In the genomic region with DNA sequence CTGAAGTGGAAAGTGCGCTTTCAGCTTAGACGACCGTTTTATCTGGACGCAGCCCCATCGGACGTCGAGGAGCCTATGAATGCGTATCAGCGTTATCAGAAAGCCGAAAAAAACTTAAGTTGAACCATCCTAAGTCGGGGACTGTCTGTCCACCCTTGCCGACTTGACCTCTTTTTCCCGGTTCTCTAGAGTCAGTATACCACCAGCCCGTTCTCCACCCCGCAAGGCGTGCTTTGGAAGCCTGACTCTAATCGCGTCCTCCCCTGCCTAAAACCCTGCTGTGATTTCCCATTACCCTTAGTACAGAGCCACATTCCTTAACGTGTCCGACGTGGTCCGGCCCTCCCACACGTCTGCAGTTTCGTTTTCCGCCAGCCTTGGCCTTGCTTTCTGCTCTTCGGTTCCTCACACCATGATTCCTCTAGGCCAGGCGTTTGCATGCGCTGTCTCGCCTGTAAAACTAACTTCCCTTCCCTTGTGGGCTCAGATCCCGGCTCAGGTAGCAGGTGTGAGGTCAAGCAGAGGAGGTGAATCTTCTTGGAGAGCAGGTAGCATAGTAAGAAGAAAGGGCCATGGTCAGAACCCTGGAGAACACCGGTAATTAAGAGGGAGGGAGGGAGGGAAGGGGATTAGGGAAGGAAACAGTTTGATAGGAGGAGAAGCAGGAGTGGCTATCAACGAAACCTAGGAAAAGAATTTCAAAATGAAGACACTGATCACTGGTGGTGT, we compare ENCODE assay signal across 2 cellular contexts.
TF ChIP-seq lines count a peak whose summit lies in the region.

No MANE protein-coding gene starts in this region.

TF ChIP-seq in A549, 52 proteins besides CTCF, POLR2A, EP300 and RAD21 (continued from another document):
- TF ChIP-seq, protein P1, sequence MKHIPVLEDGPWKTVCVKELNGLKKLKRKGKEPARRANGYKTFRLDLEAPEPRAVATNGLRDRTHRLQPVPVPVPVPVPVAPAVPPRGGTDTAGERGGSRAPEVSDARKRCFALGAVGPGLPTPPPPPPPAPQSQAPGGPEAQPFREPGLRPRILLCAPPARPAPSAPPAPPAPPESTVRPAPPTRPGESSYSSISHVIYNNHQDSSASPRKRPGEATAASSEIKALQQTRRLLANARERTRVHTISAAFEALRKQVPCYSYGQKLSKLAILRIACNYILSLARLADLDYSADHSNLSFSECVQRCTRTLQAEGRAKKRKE (CRISPR knock-in tag; IDR thresholded peaks at IDR 0.05; ENCODE audit: low read depth) = no peak
- TF ChIP-seq MAFK (IDR thresholded peaks at IDR 0.05; ENCODE audit: partially characterized antibody) (no peak), ZFP36 (IDR thresholded peaks at IDR 0.05; ENCODE audit: borderline replicate concordance, partially characterized antibody) (no peak), HOXB13 (CRISPR knock-in tag; IDR thresholded peaks at IDR 0.05; ENCODE audit: low read depth) (no peak), NR3C1 (IDR thresholded peaks at IDR 0.05) (no peak), KDM5A (IDR thresholded peaks at IDR 0.05) (no peak), MAZ (IDR thresholded peaks at IDR 0.05; ENCODE audit: borderline replicate concordance, low read depth, low read length) (no peak), TP53 (CRISPR knock-in tag; IDR thresholded peaks at IDR 0.05) (no peak)
- TF ChIP-seq, protein P2, sequence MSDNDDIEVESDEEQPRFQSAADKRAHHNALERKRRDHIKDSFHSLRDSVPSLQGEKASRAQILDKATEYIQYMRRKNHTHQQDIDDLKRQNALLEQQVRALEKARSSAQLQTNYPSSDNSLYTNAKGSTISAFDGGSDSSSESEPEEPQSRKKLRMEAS (IDR thresholded peaks at IDR 0.05) = no peak

TF ChIP-seq in HCT116, 20 proteins besides CTCF, POLR2A, EP300 and RAD21 (continued from another document):
- TF ChIP-seq, protein P3, sequence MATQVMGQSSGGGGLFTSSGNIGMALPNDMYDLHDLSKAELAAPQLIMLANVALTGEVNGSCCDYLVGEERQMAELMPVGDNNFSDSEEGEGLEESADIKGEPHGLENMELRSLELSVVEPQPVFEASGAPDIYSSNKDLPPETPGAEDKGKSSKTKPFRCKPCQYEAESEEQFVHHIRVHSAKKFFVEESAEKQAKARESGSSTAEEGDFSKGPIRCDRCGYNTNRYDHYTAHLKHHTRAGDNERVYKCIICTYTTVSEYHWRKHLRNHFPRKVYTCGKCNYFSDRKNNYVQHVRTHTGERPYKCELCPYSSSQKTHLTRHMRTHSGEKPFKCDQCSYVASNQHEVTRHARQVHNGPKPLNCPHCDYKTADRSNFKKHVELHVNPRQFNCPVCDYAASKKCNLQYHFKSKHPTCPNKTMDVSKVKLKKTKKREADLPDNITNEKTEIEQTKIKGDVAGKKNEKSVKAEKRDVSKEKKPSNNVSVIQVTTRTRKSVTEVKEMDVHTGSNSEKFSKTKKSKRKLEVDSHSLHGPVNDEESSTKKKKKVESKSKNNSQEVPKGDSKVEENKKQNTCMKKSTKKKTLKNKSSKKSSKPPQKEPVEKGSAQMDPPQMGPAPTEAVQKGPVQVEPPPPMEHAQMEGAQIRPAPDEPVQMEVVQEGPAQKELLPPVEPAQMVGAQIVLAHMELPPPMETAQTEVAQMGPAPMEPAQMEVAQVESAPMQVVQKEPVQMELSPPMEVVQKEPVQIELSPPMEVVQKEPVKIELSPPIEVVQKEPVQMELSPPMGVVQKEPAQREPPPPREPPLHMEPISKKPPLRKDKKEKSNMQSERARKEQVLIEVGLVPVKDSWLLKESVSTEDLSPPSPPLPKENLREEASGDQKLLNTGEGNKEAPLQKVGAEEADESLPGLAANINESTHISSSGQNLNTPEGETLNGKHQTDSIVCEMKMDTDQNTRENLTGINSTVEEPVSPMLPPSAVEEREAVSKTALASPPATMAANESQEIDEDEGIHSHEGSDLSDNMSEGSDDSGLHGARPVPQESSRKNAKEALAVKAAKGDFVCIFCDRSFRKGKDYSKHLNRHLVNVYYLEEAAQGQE (IDR thresholded peaks at IDR 0.05; ENCODE audit: low read depth) = no peak
